ENCODE assay signal across 1 cellular context in genomic region chr2:177397501-177398289, GRCh38.
A peak's percentile ranks its signal among the peaks of the same experiment; 100 is the strongest.
TF ChIP-seq lines count a peak whose summit lies in the region.

No MANE protein-coding gene starts in this region.

TF ChIP-seq in HepG2, 621 proteins besides CTCF, POLR2A, EP300 and RAD21 (continued from another document):
- TF ChIP-seq MAZ (IDR thresholded peaks at IDR 0.05; ENCODE audit: borderline replicate concordance, low read depth, low read length) (no peak), MAZ (CRISPR knock-in tag; IDR thresholded peaks at IDR 0.05; ENCODE audit: low read depth) (peak; percentile 83; the same call in 1 of the 2 replicates), DMAP1 (CRISPR knock-in tag; IDR thresholded peaks at IDR 0.05) (peak; percentile 62), ARID2 (CRISPR knock-in tag; IDR thresholded peaks at IDR 0.05; ENCODE audit: borderline replicate concordance) (0 out of 2 replicates have a peak, but pooled peaks have one; percentile 74)
